1 cellular context compared by ENCODE assay signal in the genomic region with DNA sequence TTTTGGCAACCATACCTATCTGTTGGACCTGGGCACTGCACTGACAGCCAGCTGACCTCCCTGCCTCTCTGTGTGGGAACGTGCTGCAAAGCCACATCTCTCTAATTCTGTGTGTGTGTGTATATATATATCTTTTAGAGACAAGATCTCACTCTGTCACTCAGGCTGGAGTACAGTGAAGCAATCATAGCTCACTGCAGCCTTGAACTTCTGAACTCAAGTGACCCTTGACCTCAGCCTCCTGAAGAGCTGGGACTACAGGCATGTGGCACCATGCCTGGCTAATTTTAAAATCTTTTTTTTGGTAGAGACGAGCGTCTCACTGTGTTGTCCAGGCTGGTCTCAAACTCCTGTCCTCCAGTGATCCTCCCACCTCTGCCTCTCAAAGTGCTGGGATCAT.
TF ChIP-seq lines count a peak whose summit lies in the region.
"Not testable (repeated sequence)": the region's sequence is repeated elsewhere in the genome, so short reads cannot be mapped to it uniquely, and the experiment has no call there.

No MANE protein-coding gene starts in this region.

TF ChIP-seq in K562, 482 proteins besides CTCF, POLR2A, EP300 and RAD21:
- TF ChIP-seq NR2C2 (CRISPR knock-in tag; IDR thresholded peaks at IDR 0.05): not testable (repeated sequence)
- TF ChIP-seq NR2C2 (tag; IDR thresholded peaks at IDR 0.05) (peak; percentile 63), NFIC (IDR thresholded peaks at IDR 0.05) (0 out of 2 replicates have a peak, but pooled peaks have one; percentile 10)
